In genomic region chr5:138637256-138637655, GRCh38 we compare ENCODE assay signal across 5 cellular contexts.
"Had no signal": no experiment of that assay in that cellular context is flagged by ENCODE, and none has a peak within 500 bp of the region (broad histone marks: within the 10 kb centered on the region; RNA-seq: fewer than 3 reads in every experiment).

No MANE protein-coding gene starts in this region.

- H3K4me3 ChIP-seq: GM23338 had no signal

- H3K9me3 Mint-ChIP-seq: GM23338, H9, IgD-negative memory B cell had no signal

- H3K4me3 Mint-ChIP-seq: GM23338, H9, IgD-negative memory B cell had no signal

- H3K27ac Mint-ChIP-seq: GM23338, H9, IgD-negative memory B cell had no signal

- H3K27ac ChIP-seq: HL-60 had no signal

- H2AFZ ChIP-seq: GM23338 had no signal

- H3K36me3 Mint-ChIP-seq: IgD-negative memory B cell had no signal

- H3K4me1 Mint-ChIP-seq: IgD-negative memory B cell had no signal

- DNase-seq: H9, HCEC 1CT had no signal

- H3K4me2 ChIP-seq: GM23338 had no signal
